In genomic region chr12:65695077-65695865, GRCh38 we compare ENCODE assay signal across 9 cellular contexts.
A peak's percentile ranks its signal among the peaks of the same experiment; 100 is the strongest.
DNase-seq lines count a peak whose midpoint lies in the region; ATAC-seq lines count a peak whose summit lies in the region.
"Had no signal": no experiment of that assay in that cellular context is flagged by ENCODE, and none has a peak within 500 bp of the region (broad histone marks: within the 10 kb centered on the region; RNA-seq: fewer than 3 reads in every experiment).

No MANE protein-coding gene starts in this region.

- ATAC-seq in HG02870 (IDR thresholded peaks at IDR 0.05; ENCODE audit: unreplicated experiment) = no peak

- DNase-seq in A172 (ENCODE audit: low spot score) = peak; percentile 98
- peak; percentile 87 for DNase-seq in HK-2 (ENCODE audit: unreplicated experiment)
- peak; percentile 98 for DNase-seq in astrocyte of the hippocampus (ENCODE audit: low read depth, low spot score)
- peak; percentile 74 for DNase-seq in left kidney (ENCODE audit: low read depth, low spot score)
- no peak for DNase-seq in activated CD4-positive, CD25-positive, alpha-beta regulatory T cell (lab: John Stamatoyannopoulos, UW)
- no peak for DNase-seq in T-helper 9 cell
- DNase-seq in occipital lobe (lab: John Stamatoyannopoulos, UW) = no peak
- DNase-seq: CD4-positive, CD25-positive, alpha-beta regulatory T cell had no signal

Comparison
In these comparisons a context has a peak if more than half of its experiments do, and no peak if none do; other contexts are left out.
1. DNase-seq: peak in A172 (single experiment), HK-2 (single experiment), astrocyte of the hippocampus (single experiment) and left kidney (single experiment); none in activated CD4-positive, CD25-positive, alpha-beta regulatory T cell (0 of 4), T-helper 9 cell (single experiment) and occipital lobe (single experiment).